In the genomic region with DNA sequence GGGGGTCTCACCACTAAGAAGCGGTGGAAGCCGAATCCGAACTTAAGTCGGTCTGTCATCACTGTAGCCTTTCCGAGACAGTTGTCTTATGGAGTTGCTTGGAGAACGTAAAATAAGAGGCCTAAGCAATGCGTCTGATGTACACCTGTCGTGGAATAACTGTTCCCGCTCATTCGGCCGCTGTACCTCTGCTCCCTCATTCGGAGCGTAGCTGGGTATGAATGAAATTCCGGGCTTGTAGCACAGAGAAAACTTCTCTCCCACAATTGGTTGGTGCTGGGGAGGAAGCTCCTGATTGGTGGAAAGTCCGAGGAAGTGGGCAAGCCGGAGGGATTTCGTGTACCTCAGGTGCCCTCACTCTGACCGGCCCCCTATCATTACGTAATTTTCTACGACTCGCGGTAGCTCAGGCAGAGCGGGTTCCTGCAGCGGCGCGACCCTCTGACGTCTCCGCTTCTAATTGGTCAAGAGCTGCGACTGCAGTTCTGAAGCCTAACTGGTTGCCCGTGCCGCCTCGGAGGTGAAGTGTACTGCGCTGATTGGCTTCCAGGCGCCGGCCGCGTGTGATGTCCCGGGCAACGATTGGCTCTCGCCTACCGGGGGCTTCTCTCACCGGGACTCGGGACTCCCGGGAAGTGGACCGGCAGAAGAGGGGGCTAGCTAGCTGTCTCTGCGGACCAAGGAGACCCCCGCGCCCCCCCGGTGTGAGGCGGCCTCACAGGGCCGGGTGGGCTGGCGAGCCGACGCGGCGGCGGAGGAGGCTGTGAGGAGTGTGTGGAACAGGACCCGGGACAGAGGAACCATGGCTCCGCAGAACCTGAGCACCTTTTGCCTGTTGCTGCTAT, we compare ENCODE assay signal across 1 cellular context.
TF ChIP-seq lines count a peak whose summit lies in the region.

A gene (plus strand): TSS at position 625 of the 845 bp plus-strand sequence. CDS start 178 bp downstream, at position 803.

TF ChIP-seq in HepG2, 621 proteins besides CTCF, POLR2A, EP300 and RAD21 (continued from another document and continues in another):
- TF ChIP-seq, protein P1, sequence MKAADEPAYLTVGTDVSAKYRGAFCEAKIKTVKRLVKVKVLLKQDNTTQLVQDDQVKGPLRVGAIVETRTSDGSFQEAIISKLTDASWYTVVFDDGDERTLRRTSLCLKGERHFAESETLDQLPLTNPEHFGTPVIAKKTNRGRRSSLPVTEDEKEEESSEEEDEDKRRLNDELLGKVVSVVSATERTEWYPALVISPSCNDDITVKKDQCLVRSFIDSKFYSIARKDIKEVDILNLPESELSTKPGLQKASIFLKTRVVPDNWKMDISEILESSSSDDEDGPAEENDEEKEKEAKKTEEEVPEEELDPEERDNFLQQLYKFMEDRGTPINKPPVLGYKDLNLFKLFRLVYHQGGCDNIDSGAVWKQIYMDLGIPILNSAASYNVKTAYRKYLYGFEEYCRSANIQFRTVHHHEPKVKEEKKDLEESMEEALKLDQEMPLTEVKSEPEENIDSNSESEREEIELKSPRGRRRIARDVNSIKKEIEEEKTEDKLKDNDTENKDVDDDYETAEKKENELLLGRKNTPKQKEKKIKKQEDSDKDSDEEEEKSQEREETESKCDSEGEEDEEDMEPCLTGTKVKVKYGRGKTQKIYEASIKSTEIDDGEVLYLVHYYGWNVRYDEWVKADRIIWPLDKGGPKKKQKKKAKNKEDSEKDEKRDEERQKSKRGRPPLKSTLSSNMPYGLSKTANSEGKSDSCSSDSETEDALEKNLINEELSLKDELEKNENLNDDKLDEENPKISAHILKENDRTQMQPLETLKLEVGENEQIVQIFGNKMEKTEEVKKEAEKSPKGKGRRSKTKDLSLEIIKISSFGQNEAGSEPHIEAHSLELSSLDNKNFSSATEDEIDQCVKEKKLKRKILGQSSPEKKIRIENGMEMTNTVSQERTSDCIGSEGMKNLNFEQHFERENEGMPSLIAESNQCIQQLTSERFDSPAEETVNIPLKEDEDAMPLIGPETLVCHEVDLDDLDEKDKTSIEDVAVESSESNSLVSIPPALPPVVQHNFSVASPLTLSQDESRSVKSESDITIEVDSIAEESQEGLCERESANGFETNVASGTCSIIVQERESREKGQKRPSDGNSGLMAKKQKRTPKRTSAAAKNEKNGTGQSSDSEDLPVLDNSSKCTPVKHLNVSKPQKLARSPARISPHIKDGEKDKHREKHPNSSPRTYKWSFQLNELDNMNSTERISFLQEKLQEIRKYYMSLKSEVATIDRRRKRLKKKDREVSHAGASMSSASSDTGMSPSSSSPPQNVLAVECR (CRISPR knock-in tag; IDR thresholded peaks at IDR 0.05; ENCODE audit: borderline replicate concordance): peak; percentile 86; the same call in 1 of the 2 replicates
- TF ChIP-seq NFYB (CRISPR knock-in tag; IDR thresholded peaks at IDR 0.05) (peak; percentile 95), KDM4B (CRISPR knock-in tag; IDR thresholded peaks at IDR 0.05) (0 out of 2 replicates have a peak, but pooled peaks have one; percentile 6), ASH2L (IDR thresholded peaks at IDR 0.05; ENCODE audit: insufficient read length, low read depth, low read length) (peak; percentile 90), ZNF451 (CRISPR knock-in tag; IDR thresholded peaks at IDR 0.05) (no peak), NFKB2 (CRISPR knock-in tag; IDR thresholded peaks at IDR 0.05; ENCODE audit: borderline replicate concordance) (no peak), SKI (IDR thresholded peaks at IDR 0.05; ENCODE audit: partially characterized antibody) (no peak), ZNF678 (CRISPR knock-in tag; IDR thresholded peaks at IDR 0.05) (no peak), TRIM24 (CRISPR knock-in tag; IDR thresholded peaks at IDR 0.05) (no peak), ZKSCAN8 (CRISPR knock-in tag; IDR thresholded peaks at IDR 0.05; ENCODE audit: borderline replicate concordance) (no peak), ZNF337 (CRISPR knock-in tag; IDR thresholded peaks at IDR 0.05; ENCODE audit: borderline replicate concordance, low read depth) (no peak), ELF3 (CRISPR knock-in tag; IDR thresholded peaks at IDR 0.05) (peak; percentile 79), ZNF563 (CRISPR knock-in tag; IDR thresholded peaks at IDR 0.05) (no peak), CBFB (CRISPR knock-in tag; IDR thresholded peaks at IDR 0.05) (no peak), MAZ (IDR thresholded peaks at IDR 0.05; ENCODE audit: borderline replicate concordance, low read depth, low read length) (peak; percentile 74), MAZ (CRISPR knock-in tag; IDR thresholded peaks at IDR 0.05; ENCODE audit: low read depth) (peak; percentile 59), RBAK (CRISPR knock-in tag; IDR thresholded peaks at IDR 0.05) (no peak), PCBP2 (optimal IDR thresholded peaks at IDR 0.05; ENCODE audit: low read depth, low read length, poor library complexity, severe bottlenecking) (no peak), MTA1 (CRISPR knock-in tag; IDR thresholded peaks at IDR 0.05; ENCODE audit: borderline replicate concordance) (no peak), CREM (IDR thresholded peaks at IDR 0.05) (peak; percentile 98), CREM (CRISPR knock-in tag; IDR thresholded peaks at IDR 0.05) (peak; percentile 71), ZNF883 (CRISPR knock-in tag; IDR thresholded peaks at IDR 0.05; ENCODE audit: not compliant biosample characterization) (peak; percentile 29), ZNF577 (CRISPR knock-in tag; IDR thresholded peaks at IDR 0.05; ENCODE audit: borderline replicate concordance, low read depth) (no peak), ZNF75D (CRISPR knock-in tag; IDR thresholded peaks at IDR 0.05; ENCODE audit: borderline replicate concordance) (no peak), SMAD1 (CRISPR knock-in tag; IDR thresholded peaks at IDR 0.05; ENCODE audit: borderline replicate concordance, low read depth) (peak; percentile 21; the same call in 1 of the 2 replicates), RBFOX2 (IDR thresholded peaks at IDR 0.05; ENCODE audit: low read depth, low read length) (peak; percentile 83), ZFP62 (CRISPR knock-in tag; IDR thresholded peaks at IDR 0.05) (no peak), MIER2 (CRISPR knock-in tag; IDR thresholded peaks at IDR 0.05) (no peak), ZSCAN29 (CRISPR knock-in tag; conservative IDR thresholded peaks at IDR 0.05) (no peak), ZSCAN30 (CRISPR knock-in tag; IDR thresholded peaks at IDR 0.05) (no peak), ZNF354B (CRISPR knock-in tag; IDR thresholded peaks at IDR 0.05) (no peak), SAFB2 (CRISPR knock-in tag; IDR thresholded peaks at IDR 0.05; ENCODE audit: borderline replicate concordance, low read depth) (no peak), ESRRA (CRISPR knock-in tag; IDR thresholded peaks at IDR 0.05; ENCODE audit: low read depth) (no peak), ZNF713 (CRISPR knock-in tag; IDR thresholded peaks at IDR 0.05) (no peak), YY1 (IDR thresholded peaks at IDR 0.05; ENCODE audit: insufficient read depth, insufficient replicate concordance, low read depth, low read length) (peak; percentile 11), ZNF619 (CRISPR knock-in tag; IDR thresholded peaks at IDR 0.05) (no peak), ZNF569 (CRISPR knock-in tag; IDR thresholded peaks at IDR 0.05; ENCODE audit: borderline replicate concordance) (no peak), JUNB (CRISPR knock-in tag; IDR thresholded peaks at IDR 0.05; ENCODE audit: borderline replicate concordance) (no peak), SIN3A (IDR thresholded peaks at IDR 0.05; ENCODE audit: borderline replicate concordance, low read depth, low read length) (peak; percentile 98), ZNF430 (CRISPR knock-in tag; IDR thresholded peaks at IDR 0.05) (no peak)
- TF ChIP-seq, protein P2, sequence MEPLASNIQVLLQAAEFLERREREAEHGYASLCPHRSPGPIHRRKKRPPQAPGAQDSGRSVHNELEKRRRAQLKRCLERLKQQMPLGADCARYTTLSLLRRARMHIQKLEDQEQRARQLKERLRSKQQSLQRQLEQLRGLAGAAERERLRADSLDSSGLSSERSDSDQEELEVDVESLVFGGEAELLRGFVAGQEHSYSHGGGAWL (CRISPR knock-in tag; IDR thresholded peaks at IDR 0.05): peak; percentile 58; the same call in 1 of the 2 replicates
- TF ChIP-seq, protein P3, sequence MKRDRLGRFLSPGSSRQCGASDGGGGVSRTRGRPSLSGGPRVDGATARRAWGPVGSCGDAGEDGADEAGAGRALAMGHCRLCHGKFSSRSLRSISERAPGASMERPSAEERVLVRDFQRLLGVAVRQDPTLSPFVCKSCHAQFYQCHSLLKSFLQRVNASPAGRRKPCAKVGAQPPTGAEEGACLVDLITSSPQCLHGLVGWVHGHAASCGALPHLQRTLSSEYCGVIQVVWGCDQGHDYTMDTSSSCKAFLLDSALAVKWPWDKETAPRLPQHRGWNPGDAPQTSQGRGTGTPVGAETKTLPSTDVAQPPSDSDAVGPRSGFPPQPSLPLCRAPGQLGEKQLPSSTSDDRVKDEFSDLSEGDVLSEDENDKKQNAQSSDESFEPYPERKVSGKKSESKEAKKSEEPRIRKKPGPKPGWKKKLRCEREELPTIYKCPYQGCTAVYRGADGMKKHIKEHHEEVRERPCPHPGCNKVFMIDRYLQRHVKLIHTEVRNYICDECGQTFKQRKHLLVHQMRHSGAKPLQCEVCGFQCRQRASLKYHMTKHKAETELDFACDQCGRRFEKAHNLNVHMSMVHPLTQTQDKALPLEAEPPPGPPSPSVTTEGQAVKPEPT (CRISPR knock-in tag; IDR thresholded peaks at IDR 0.05; ENCODE audit: low read depth): no peak
- TF ChIP-seq, protein P4, sequence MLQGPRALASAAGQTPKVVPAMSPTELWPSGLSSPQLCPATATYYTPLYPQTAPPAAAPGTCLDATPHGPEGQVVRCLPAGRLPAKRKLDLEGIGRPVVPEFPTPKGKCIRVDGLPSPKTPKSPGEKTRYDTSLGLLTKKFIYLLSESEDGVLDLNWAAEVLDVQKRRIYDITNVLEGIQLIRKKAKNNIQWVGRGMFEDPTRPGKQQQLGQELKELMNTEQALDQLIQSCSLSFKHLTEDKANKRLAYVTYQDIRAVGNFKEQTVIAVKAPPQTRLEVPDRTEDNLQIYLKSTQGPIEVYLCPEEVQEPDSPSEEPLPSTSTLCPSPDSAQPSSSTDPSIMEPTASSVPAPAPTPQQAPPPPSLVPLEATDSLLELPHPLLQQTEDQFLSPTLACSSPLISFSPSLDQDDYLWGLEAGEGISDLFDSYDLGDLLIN (CRISPR knock-in tag; IDR thresholded peaks at IDR 0.05; ENCODE audit: borderline replicate concordance): no peak
- TF ChIP-seq, protein P5, sequence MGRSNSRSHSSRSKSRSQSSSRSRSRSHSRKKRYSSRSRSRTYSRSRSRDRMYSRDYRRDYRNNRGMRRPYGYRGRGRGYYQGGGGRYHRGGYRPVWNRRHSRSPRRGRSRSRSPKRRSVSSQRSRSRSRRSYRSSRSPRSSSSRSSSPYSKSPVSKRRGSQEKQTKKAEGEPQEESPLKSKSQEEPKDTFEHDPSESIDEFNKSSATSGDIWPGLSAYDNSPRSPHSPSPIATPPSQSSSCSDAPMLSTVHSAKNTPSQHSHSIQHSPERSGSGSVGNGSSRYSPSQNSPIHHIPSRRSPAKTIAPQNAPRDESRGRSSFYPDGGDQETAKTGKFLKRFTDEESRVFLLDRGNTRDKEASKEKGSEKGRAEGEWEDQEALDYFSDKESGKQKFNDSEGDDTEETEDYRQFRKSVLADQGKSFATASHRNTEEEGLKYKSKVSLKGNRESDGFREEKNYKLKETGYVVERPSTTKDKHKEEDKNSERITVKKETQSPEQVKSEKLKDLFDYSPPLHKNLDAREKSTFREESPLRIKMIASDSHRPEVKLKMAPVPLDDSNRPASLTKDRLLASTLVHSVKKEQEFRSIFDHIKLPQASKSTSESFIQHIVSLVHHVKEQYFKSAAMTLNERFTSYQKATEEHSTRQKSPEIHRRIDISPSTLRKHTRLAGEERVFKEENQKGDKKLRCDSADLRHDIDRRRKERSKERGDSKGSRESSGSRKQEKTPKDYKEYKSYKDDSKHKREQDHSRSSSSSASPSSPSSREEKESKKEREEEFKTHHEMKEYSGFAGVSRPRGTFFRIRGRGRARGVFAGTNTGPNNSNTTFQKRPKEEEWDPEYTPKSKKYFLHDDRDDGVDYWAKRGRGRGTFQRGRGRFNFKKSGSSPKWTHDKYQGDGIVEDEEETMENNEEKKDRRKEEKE (IDR thresholded peaks at IDR 0.05): no peak
- TF ChIP-seq, protein P6, sequence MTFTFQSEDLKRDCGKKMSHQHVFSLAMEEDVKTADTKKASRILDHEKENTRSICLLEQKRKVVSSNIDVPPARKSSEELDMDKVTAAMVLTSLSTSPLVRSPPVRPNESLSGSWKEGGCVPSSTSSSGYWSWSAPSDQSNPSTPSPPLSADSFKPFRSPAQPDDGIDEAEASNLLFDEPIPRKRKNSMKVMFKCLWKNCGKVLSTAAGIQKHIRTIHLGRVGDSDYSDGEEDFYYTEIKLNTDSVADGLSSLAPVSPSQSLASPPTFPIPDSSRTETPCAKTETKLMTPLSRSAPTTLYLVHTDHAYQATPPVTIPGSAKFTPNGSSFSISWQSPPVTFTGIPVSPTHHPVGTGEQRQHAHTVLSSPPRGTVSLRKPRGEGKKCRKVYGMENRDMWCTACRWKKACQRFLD (CRISPR knock-in tag; IDR thresholded peaks at IDR 0.05; ENCODE audit: borderline replicate concordance): peak; percentile 67; the same call in 1 of the 2 replicates
- TF ChIP-seq, protein P7, sequence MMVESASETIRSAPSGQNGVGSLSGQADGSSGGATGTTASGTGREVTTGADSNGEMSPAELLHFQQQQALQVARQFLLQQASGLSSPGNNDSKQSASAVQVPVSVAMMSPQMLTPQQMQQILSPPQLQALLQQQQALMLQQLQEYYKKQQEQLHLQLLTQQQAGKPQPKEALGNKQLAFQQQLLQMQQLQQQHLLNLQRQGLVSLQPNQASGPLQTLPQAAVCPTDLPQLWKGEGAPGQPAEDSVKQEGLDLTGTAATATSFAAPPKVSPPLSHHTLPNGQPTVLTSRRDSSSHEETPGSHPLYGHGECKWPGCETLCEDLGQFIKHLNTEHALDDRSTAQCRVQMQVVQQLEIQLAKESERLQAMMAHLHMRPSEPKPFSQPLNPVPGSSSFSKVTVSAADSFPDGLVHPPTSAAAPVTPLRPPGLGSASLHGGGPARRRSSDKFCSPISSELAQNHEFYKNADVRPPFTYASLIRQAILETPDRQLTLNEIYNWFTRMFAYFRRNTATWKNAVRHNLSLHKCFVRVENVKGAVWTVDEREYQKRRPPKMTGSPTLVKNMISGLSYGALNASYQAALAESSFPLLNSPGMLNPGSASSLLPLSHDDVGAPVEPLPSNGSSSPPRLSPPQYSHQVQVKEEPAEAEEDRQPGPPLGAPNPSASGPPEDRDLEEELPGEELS (CRISPR knock-in tag; IDR thresholded peaks at IDR 0.05): peak; percentile 13; the same call in 1 of the 2 replicates
- TF ChIP-seq, protein P8, sequence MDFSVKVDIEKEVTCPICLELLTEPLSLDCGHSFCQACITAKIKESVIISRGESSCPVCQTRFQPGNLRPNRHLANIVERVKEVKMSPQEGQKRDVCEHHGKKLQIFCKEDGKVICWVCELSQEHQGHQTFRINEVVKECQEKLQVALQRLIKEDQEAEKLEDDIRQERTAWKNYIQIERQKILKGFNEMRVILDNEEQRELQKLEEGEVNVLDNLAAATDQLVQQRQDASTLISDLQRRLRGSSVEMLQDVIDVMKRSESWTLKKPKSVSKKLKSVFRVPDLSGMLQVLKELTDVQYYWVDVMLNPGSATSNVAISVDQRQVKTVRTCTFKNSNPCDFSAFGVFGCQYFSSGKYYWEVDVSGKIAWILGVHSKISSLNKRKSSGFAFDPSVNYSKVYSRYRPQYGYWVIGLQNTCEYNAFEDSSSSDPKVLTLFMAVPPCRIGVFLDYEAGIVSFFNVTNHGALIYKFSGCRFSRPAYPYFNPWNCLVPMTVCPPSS (IDR thresholded peaks at IDR 0.05): no peak
